8 cellular contexts compared by ENCODE assay signal in genomic region chr4:6942238-6942800, GRCh38. TPM values are rescaled to one million over a fixed set of nuclear protein-coding genes. Genes with fewer than 3 reads are reported as not detected.
DNase-seq lines count a peak whose midpoint lies in the region; ATAC-seq and TF ChIP-seq lines count a peak whose summit lies in the region.

No MANE protein-coding gene starts in this region.

- peak; percentile 63 for ATAC-seq in GM19328 (IDR thresholded peaks at IDR 0.05; ENCODE audit: unreplicated experiment)
- ATAC-seq in HG03442 (IDR thresholded peaks at IDR 0.05; ENCODE audit: unreplicated experiment), result peak; percentile 78
- no peak for ATAC-seq in gastrocnemius medialis

- H3K4me1 ChIP-seq in mesodermal cell (ENCODE audit: control insufficient read depth, insufficient read depth, low read length, poor library complexity, severe bottlenecking), result peaks cover 61% of the 10 kb centered on the region
- H3K4me1 ChIP-seq in tibial nerve, result peaks cover 5 to 81% (median 55%) of the 10 kb centered on the region in 4 donors
- peaks cover 0 to 14% of the 10 kb centered on the region in 2 donors for H3K4me1 ChIP-seq in gastrocnemius medialis

- no peaks in the 10 kb centered on the region for H3K27me3 ChIP-seq in tibial nerve
- H3K27me3 ChIP-seq in gastrocnemius medialis, result no peaks in the 10 kb centered on the region

- no peaks in the 10 kb centered on the region for H3K36me3 ChIP-seq in mesodermal cell (ENCODE audit: control insufficient read depth, insufficient read depth, low read length)
- peaks cover 0 to 9% (median 0%) of the 10 kb centered on the region in 3 donors for H3K36me3 ChIP-seq in tibial nerve
- H3K36me3 ChIP-seq in gastrocnemius medialis, result no peaks in the 10 kb centered on the region

- TF ChIP-seq EP300 in tibial nerve (IDR thresholded peaks at IDR 0.05), result peak; percentile 80 to 83

- DNase-seq in AG09319 (ENCODE audit: extremely low read depth, low read depth) (peak; percentile 86), T-helper 1 cell (peak in 3 of 5 donors; percentile 18 to 76 (median 25)), coronary artery (ENCODE audit: low spot score) (no peak), tibial nerve (ENCODE audit: low spot score in 2 of 2) (no peak), gastrocnemius medialis (no peak)

- no peak for TF ChIP-seq CTCF in AG09319 (IDR thresholded peaks at IDR 0.05; ENCODE audit: low read depth, low read length)
- no peak for TF ChIP-seq CTCF in coronary artery (IDR thresholded peaks at IDR 0.05)
- TF ChIP-seq CTCF in tibial nerve (IDR thresholded peaks at IDR 0.05), result no peak
- no peak for TF ChIP-seq CTCF in gastrocnemius medialis (IDR thresholded peaks at IDR 0.05 in 4 of 5, conservative IDR thresholded peaks at IDR 0.05 in 1 of 5)

- TF ChIP-seq POLR2A in tibial nerve (IDR thresholded peaks at IDR 0.05) (no peak), gastrocnemius medialis (IDR thresholded peaks at IDR 0.05) (no peak)

- H3K9me3 ChIP-seq in mesodermal cell (ENCODE audit: control insufficient read depth, low read length) (no peaks in the 10 kb centered on the region), tibial nerve (no peaks in the 10 kb centered on the region), gastrocnemius medialis (no peaks in the 10 kb centered on the region)

- WGBS in mesodermal cell (ENCODE audit: insufficient coverage in 2 of 2), 2 experiments, result 17% methylated on average over 1 of the region's 7 CpGs; no CpG with 5 or more reads in 1 of the 2 experiments
- WGBS in tibial nerve, 2 donors, result 14 to 30% methylated on average over 7 of the region's 7 CpGs

- H3K4me3 ChIP-seq in coronary artery (peak overlapping the region; percentile 32), mesodermal cell (ENCODE audit: extremely low read depth, insufficient read depth, low read length, poor library complexity, severe bottlenecking) (no peak overlapping the region), tibial nerve (no peak overlapping the region), gastrocnemius medialis (no peak overlapping the region)

- H3K27ac ChIP-seq in coronary artery, result peak overlapping the region; percentile 63 to 84
- peak overlapping the region; percentile 96 for H3K27ac ChIP-seq in mesodermal cell (ENCODE audit: low read depth, low read length, severe bottlenecking)
- H3K27ac ChIP-seq in tibial nerve, result peak overlapping the region; percentile 63 to 93 (median 86)
- H3K27ac ChIP-seq in gastrocnemius medialis, result peak overlapping the region in 2 of 4 donors; percentile 33 to 35

- intact Hi-C loops in gastrocnemius medialis (cut with DNase I; ENCODE audit: low total_unique reads), result no loop called here

- in situ Hi-C loops in gastrocnemius medialis (cut with MboI; ENCODE audit: low sequenced_read_pairs in 4 of 4), result no loop called here

RNA-seq across cellular contexts. Expression of gene TBC1D14, which starts 32.7 kb away (rescaled TPM):
- 24.7 TPM for polyA plus RNA-seq in mesodermal cell (2013, experiment 1 of 2)
- 23.1 TPM for polyA plus RNA-seq in mesodermal cell (2013, experiment 2 of 2)
- total RNA-seq in tibial nerve, result 10 to 100 TPM; 46.9 to 65.7 (median 51.3) TPM
- 10 to 100 TPM; 36.0 to 56.2 (median 41.4) TPM for total RNA-seq in gastrocnemius medialis

Comparison
In these comparisons a context has a peak if more than half of its experiments do, and no peak if none do; other contexts are left out.
1. DNase-seq: peak in AG09319 (single experiment) and T-helper 1 cell (3 of 5); none in coronary artery (single experiment), tibial nerve (0 of 2) and gastrocnemius medialis (0 of 2).
2. ATAC-seq: peak in GM19328 (single experiment) and HG03442 (single experiment); none in gastrocnemius medialis (0 of 2).